ENCODE assay signal across 11 cellular contexts in genomic region chr6:5764401-5764955, GRCh38.
A peak's percentile ranks its signal among the peaks of the same experiment; 100 is the strongest.
DNase-seq lines count a peak whose midpoint lies in the region; ATAC-seq and TF ChIP-seq lines count a peak whose summit lies in the region.
"Had no signal": no experiment of that assay in that cellular context is flagged by ENCODE, and none has a peak within 500 bp of the region (broad histone marks: within the 10 kb centered on the region; RNA-seq: fewer than 3 reads in every experiment).

No MANE protein-coding gene starts in this region.

- no peak overlapping the region for H3K4me3 ChIP-seq in rectal smooth muscle tissue (ENCODE audit: low read length)

- in situ Hi-C loops in GM13977 (cut with MboI; ENCODE audit: low pct_unique_long_range_greater_than_20kb, low sequenced_read_pairs, unreplicated experiment) = no loop called here

- DNase-seq in GM13977 (ENCODE audit: low spot score) = peak; percentile 59
- DNase-seq in fibroblast of peridontal ligament (ENCODE audit: extremely low read depth) = peak; percentile 15
- DNase-seq in stimulated activated naive CD8-positive, alpha-beta T cell treated with anti-CD3 and anti-CD28 coated beads, Interleukin-15, Interleukin-2, amounts not matched to agents 100 U/mL and 50 U/mL, for 24 hours = no peak
- no peak for DNase-seq in DMS79 (lab: John Stamatoyannopoulos, UW)
- no peak for DNase-seq in T-cell
- DNase-seq: activated CD8-positive, alpha-beta T cell treated with anti-CD3 and anti-CD28 coated beads, Interleukin-2, amount 10 ng/mL, durations not matched to agents 7 days and 5 days; effector CD4-positive, alpha-beta T cell; NCI-H748 treated with DMSO at 0.1 percent for 48 hours had no signal

- peak; percentile 61 for ATAC-seq in HG03439 (IDR thresholded peaks at IDR 0.05; ENCODE audit: unreplicated experiment)
- no peak for ATAC-seq in HG02981 (IDR thresholded peaks at IDR 0.05; ENCODE audit: unreplicated experiment)
- no peak for ATAC-seq in stimulated activated naive CD8-positive, alpha-beta T cell treated with anti-CD3 and anti-CD28 coated beads, Interleukin-15, Interleukin-2, amounts not matched to agents 100 U/mL and 50 U/mL, for 24 hours
- ATAC-seq in T-cell (replicated peaks in 1 of 4) = no peak
- ATAC-seq: activated CD8-positive, alpha-beta T cell treated with anti-CD3 and anti-CD28 coated beads, Interleukin-2, amount 10 ng/mL, durations not matched to agents 7 days and 5 days had no signal

- CTCF ChIA-PET in T-cell (lab: Charles Lee) = no interaction called here

- H3K27me3 Mint-ChIP-seq in T-cell = no peaks in the 10 kb centered on the region

- no peak overlapping the region for H3K4me3 Mint-ChIP-seq in T-cell
- H3K4me3 Mint-ChIP-seq: activated CD8-positive, alpha-beta T cell treated with anti-CD3 and anti-CD28 coated beads, Interleukin-2, amount 10 ng/mL, durations not matched to agents 7 days and 5 days had no signal

- no peaks in the 10 kb centered on the region for H3K4me1 ChIP-seq in rectal smooth muscle tissue (ENCODE audit: control insufficient read depth, insufficient read depth, low read length)

- H3K4me1 Mint-ChIP-seq in T-cell = peaks cover 2 to 12% (median 3%) of the 10 kb centered on the region in 3 donors

- H3K9me3 Mint-ChIP-seq in T-cell = peaks cover 2 to 11% (median 8%) of the 10 kb centered on the region in 3 donors

- peaks cover 41% of the 10 kb centered on the region for H3K36me3 Mint-ChIP-seq in T-cell

- no peak overlapping the region for H3K9ac ChIP-seq in rectal smooth muscle tissue (ENCODE audit: low read length)

- H3K27me3 ChIP-seq in rectal smooth muscle tissue (ENCODE audit: control insufficient read depth, insufficient read depth, low read length) = no peaks in the 10 kb centered on the region

- no peak overlapping the region for H3K27ac Mint-ChIP-seq in T-cell
- H3K27ac Mint-ChIP-seq: activated CD8-positive, alpha-beta T cell treated with anti-CD3 and anti-CD28 coated beads, Interleukin-2, amount 10 ng/mL, durations not matched to agents 7 days and 5 days had no signal

- TF ChIP-seq CTCF in GM13977 (IDR thresholded peaks at IDR 0.05; ENCODE audit: extremely low read depth, insufficient read depth, missing control alignments) = no peak

- H3K36me3 ChIP-seq in rectal smooth muscle tissue (ENCODE audit: control insufficient read depth, insufficient read depth, low read length) = no peaks in the 10 kb centered on the region

- H3K27ac ChIP-seq in rectal smooth muscle tissue (ENCODE audit: low read depth, low read length) = peak overlapping the region; percentile 21

- POLR2A ChIA-PET in T-cell (lab: Charles Lee) = no interaction called here

Comparison
In these comparisons a context has a peak if more than half of its experiments do, and no peak if none do; other contexts are left out.
1. DNase-seq: peak in GM13977 (single experiment) and fibroblast of peridontal ligament (single experiment); none in stimulated activated naive CD8-positive, alpha-beta T cell treated with anti-CD3 and anti-CD28 coated beads, Interleukin-15, Interleukin-2, amounts not matched to agents 100 U/mL and 50 U/mL, for 24 hours (single experiment), DMS79 (single experiment) and T-cell (0 of 34).